Comparison of ENCODE assay signal across 8 cellular contexts in genomic region chr11:130390071-130390758, GRCh38. TPM values are rescaled to one million over a fixed set of nuclear protein-coding genes. Genes with fewer than 3 reads are reported as not detected.
DNase-seq lines count a peak whose midpoint lies in the region; ATAC-seq and TF ChIP-seq lines count a peak whose summit lies in the region.

No MANE protein-coding gene starts in this region.

- peaks cover 3% of the 10 kb centered on the region for H3K4me1 Mint-ChIP-seq in endodermal cell
- peaks cover 33 to 43% of the 10 kb centered on the region in 2 donors for H3K4me1 Mint-ChIP-seq in natural killer cell treated with Interleukin-12 subunit alpha and Interleukin-12 subunit beta and Interleukin-15 and Interleukin-18, amount 100 ng/mL, for 72 hours (ENCODE audit: low read depth in 2 of 2)
- H3K4me1 Mint-ChIP-seq in glutamatergic neuron (ENCODE audit: low read depth, unreplicated experiment): peaks cover 3% of the 10 kb centered on the region

- H3K36me3 Mint-ChIP-seq in endodermal cell (ENCODE audit: low read depth) (no peaks in the 10 kb centered on the region), glutamatergic neuron (ENCODE audit: unreplicated experiment) (no peaks in the 10 kb centered on the region)
- H3K36me3 Mint-ChIP-seq in natural killer cell treated with Interleukin-12 subunit alpha and Interleukin-12 subunit beta and Interleukin-15 and Interleukin-18, amount 100 ng/mL, for 72 hours: no peaks in the 10 kb centered on the region

- H3K27ac ChIP-seq in endodermal cell (ENCODE audit: low read depth, low read length): no peak overlapping the region

- H3K4me3 ChIP-seq in endodermal cell (ENCODE audit: low read length): no peak overlapping the region

- no peaks in the 10 kb centered on the region for H3K36me3 ChIP-seq in endodermal cell (ENCODE audit: control insufficient read depth, insufficient read depth, low read length)

- no peaks in the 10 kb centered on the region for H3K4me1 ChIP-seq in endodermal cell (ENCODE audit: control insufficient read depth, insufficient read depth, low read length)

- H3K27ac Mint-ChIP-seq in endodermal cell: no peak overlapping the region
- H3K27ac Mint-ChIP-seq in natural killer cell treated with Interleukin-12 subunit alpha and Interleukin-12 subunit beta and Interleukin-15 and Interleukin-18, amount 100 ng/mL, for 72 hours: peak overlapping the region in 1 of 2 donors; percentile 50
- no peak overlapping the region for H3K27ac Mint-ChIP-seq in glutamatergic neuron (ENCODE audit: unreplicated experiment)

- peak; percentile 67 for TF ChIP-seq CTCF in endodermal cell (conservative IDR thresholded peaks at IDR 0.05)
- TF ChIP-seq CTCF in glutamatergic neuron (IDR thresholded peaks at IDR 0.05; ENCODE audit: partially characterized antibody, unreplicated experiment): no peak

- no peaks in the 10 kb centered on the region for H3K27me3 ChIP-seq in endodermal cell (ENCODE audit: control insufficient read depth, insufficient read depth, low read length, poor library complexity, severe bottlenecking)

- H3K4me3 Mint-ChIP-seq in endodermal cell (no peak overlapping the region), glutamatergic neuron (ENCODE audit: unreplicated experiment) (no peak overlapping the region)
- H3K4me3 Mint-ChIP-seq in natural killer cell treated with Interleukin-12 subunit alpha and Interleukin-12 subunit beta and Interleukin-15 and Interleukin-18, amount 100 ng/mL, for 72 hours: peak overlapping the region; percentile 71

- WGBS in endodermal cell (ENCODE audit: insufficient coverage in 1 of 2, insufficient read length in 1 of 2), 2 experiments: 73 to 83% methylated on average over 8 to 12 of the region's 12 CpGs

- no peaks in the 10 kb centered on the region for H3K9me3 ChIP-seq in endodermal cell (ENCODE audit: control insufficient read depth, low read length)

- H3K27me3 Mint-ChIP-seq in endodermal cell (ENCODE audit: insufficient read depth) (peaks cover 15% of the 10 kb centered on the region), glutamatergic neuron (ENCODE audit: unreplicated experiment) (peaks cover 5% of the 10 kb centered on the region)
- H3K27me3 Mint-ChIP-seq in natural killer cell treated with Interleukin-12 subunit alpha and Interleukin-12 subunit beta and Interleukin-15 and Interleukin-18, amount 100 ng/mL, for 72 hours: no peaks in the 10 kb centered on the region

- no peaks in the 10 kb centered on the region for H3K9me3 Mint-ChIP-seq in endodermal cell
- H3K9me3 Mint-ChIP-seq in natural killer cell treated with Interleukin-12 subunit alpha and Interleukin-12 subunit beta and Interleukin-15 and Interleukin-18, amount 100 ng/mL, for 72 hours: no peaks in the 10 kb centered on the region
- no peaks in the 10 kb centered on the region for H3K9me3 Mint-ChIP-seq in glutamatergic neuron (ENCODE audit: unreplicated experiment)

- DNase-seq in Daoy (ENCODE audit: low read depth) (peak; percentile 61), NCI-H226 (peak; percentile 60), endodermal cell (no peak), glutamatergic neuron (no peak), HuH-7.5 (ENCODE audit: low spot score) (no peak)
- DNase-seq in natural killer cell treated with Interleukin-12 subunit alpha and Interleukin-12 subunit beta and Interleukin-15 and Interleukin-18, amount 100 ng/mL, for 72 hours (ENCODE audit: low spot score): no peak
- DNase-seq in stimulated activated CD4-positive, alpha-beta T cell treated with anti-CD3 and anti-CD28 coated beads, Interleukin-4, amount 100 ng/mL, for 24 hours: no peak

- ATAC-seq in natural killer cell treated with Interleukin-12 subunit alpha and Interleukin-12 subunit beta and Interleukin-15 and Interleukin-18, amount 100 ng/mL, for 72 hours: no peak
- no peak for ATAC-seq in GM18870 (IDR thresholded peaks at IDR 0.05; ENCODE audit: unreplicated experiment)

- no peak overlapping the region for H3K9ac ChIP-seq in endodermal cell (ENCODE audit: extremely low read depth, low read length, poor library complexity, severe bottlenecking)

RNA-seq across cellular contexts. Expression of gene ADAMTS8, which starts 38.2 kb away (rescaled TPM):
- total RNA-seq in Daoy (2014; rRNA removed; shearing (Covaris generic)): not detected in 2 replicates
- 1 to 10 TPM in 1 of 2 donors, under 1 TPM in 1; 1.00 to 4.0 TPM for total RNA-seq in endodermal cell
- 2.3 TPM for polyA plus RNA-seq in endodermal cell (2013, experiment 1 of 2)
- 2.6 TPM for polyA plus RNA-seq in endodermal cell (2013, experiment 2 of 2)
- total RNA-seq in natural killer cell treated with Interleukin-12 subunit alpha and Interleukin-12 subunit beta and Interleukin-15 and Interleukin-18, amount 100 ng/mL, for 72 hours: not detected
- 0.32 TPM for total RNA-seq in glutamatergic neuron (ENCODE audit: unreplicated experiment)

RNA-seq across cellular contexts. Expression of gene ADAMTS15, which starts 58.2 kb away (rescaled TPM):
- 9.0 and 12.0 TPM in 2 replicates for total RNA-seq in Daoy (2014; rRNA removed; shearing (Covaris generic))
- total RNA-seq in endodermal cell: 1 to 10 TPM in 1 of 2 donors, under 1 TPM in 1; 0.27 to 1.0 TPM
- 6.9 TPM for polyA plus RNA-seq in endodermal cell (2013, experiment 1 of 2)
- 5.3 TPM for polyA plus RNA-seq in endodermal cell (2013, experiment 2 of 2)
- not detected for total RNA-seq in natural killer cell treated with Interleukin-12 subunit alpha and Interleukin-12 subunit beta and Interleukin-15 and Interleukin-18, amount 100 ng/mL, for 72 hours
- 0.20 TPM for total RNA-seq in glutamatergic neuron (ENCODE audit: unreplicated experiment)

Comparison
In these comparisons a context has a peak if more than half of its experiments do, and no peak if none do; other contexts are left out.
1. DNase-seq: peak in Daoy (single experiment) and NCI-H226 (single experiment); none in endodermal cell (single experiment), natural killer cell treated with Interleukin-12 subunit alpha and Interleukin-12 subunit beta and Interleukin-15 and Interleukin-18, amount 100 ng/mL, for 72 hours (single experiment), glutamatergic neuron (single experiment), stimulated activated CD4-positive, alpha-beta T cell treated with anti-CD3 and anti-CD28 coated beads, Interleukin-4, amount 100 ng/mL, for 24 hours (single experiment) and HuH-7.5 (single experiment).